8 cellular contexts compared by ENCODE assay signal in genomic region chr1:67833595-67833926, GRCh38. TPM values are rescaled to one million over a fixed set of nuclear protein-coding genes. Genes with fewer than 3 reads are reported as not detected.
A peak's percentile ranks its signal among the peaks of the same experiment; 100 is the strongest.
DNase-seq lines count a peak whose midpoint lies in the region; ATAC-seq and TF ChIP-seq lines count a peak whose summit lies in the region.

No MANE protein-coding gene starts in this region.

- intact Hi-C loops in CD14-positive monocyte (cut with micrococcal nuclease), result no loop called here
- intact Hi-C loops in dendritic cell treated with granulocyte-macrophage colony-stimulating factor and Interleukin-4, amounts not matched to agents 40 ng/mL and 50 ng/mL, for 4 days (cut with micrococcal nuclease), result no loop called here

- H3K27me3 ChIP-seq in HUES6 (ENCODE audit: control insufficient read depth, insufficient read depth, low read length), result peaks cover 39% of the 10 kb centered on the region

- peaks cover 67 to 81% (median 74%) of the 10 kb centered on the region in 3 donors for H3K27me3 Mint-ChIP-seq in CD14-positive monocyte (ENCODE audit: low read depth in 3 of 3)
- H3K27me3 Mint-ChIP-seq in dendritic cell treated with granulocyte-macrophage colony-stimulating factor and Interleukin-4, amounts not matched to agents 40 ng/mL and 50 ng/mL, for 4 days, result peaks cover 71% of the 10 kb centered on the region

- H3K27ac ChIP-seq in HUES6 (ENCODE audit: low read depth, low read length), result no peak overlapping the region
- H3K27ac ChIP-seq in mesodermal cell (ENCODE audit: low read depth, low read length, severe bottlenecking), result no peak overlapping the region

- DNase-seq in CD14-positive monocyte (ENCODE audit: low spot score) (no peak), hippocampal formation (lab: John Stamatoyannopoulos, UW) (no peak)
- DNase-seq in NK-92 treated with Interleukin-12 subunit alpha and Interleukin-12 subunit beta, amount 100 ng/mL, for 24 hours (lab: John Stamatoyannopoulos, UW), result no peak

- peaks cover 18% of the 10 kb centered on the region for H3K4me1 ChIP-seq in HUES6 (ENCODE audit: control insufficient read depth, insufficient read depth, low read length)
- peaks cover 12% of the 10 kb centered on the region for H3K4me1 ChIP-seq in mesodermal cell (ENCODE audit: control insufficient read depth, insufficient read depth, low read length, poor library complexity, severe bottlenecking)

- TF ChIP-seq CTCF in CD14-positive monocyte (IDR thresholded peaks at IDR 0.05), result no peak

- H3K36me3 Mint-ChIP-seq in CD14-positive monocyte, result no peaks in the 10 kb centered on the region
- no peaks in the 10 kb centered on the region for H3K36me3 Mint-ChIP-seq in dendritic cell treated with granulocyte-macrophage colony-stimulating factor and Interleukin-4, amounts not matched to agents 40 ng/mL and 50 ng/mL, for 4 days (ENCODE audit: low read depth)

- H3K9me3 Mint-ChIP-seq in CD14-positive monocyte, result peaks cover 0 to 12% (median 7%) of the 10 kb centered on the region in 7 donors
- no peaks in the 10 kb centered on the region for H3K9me3 Mint-ChIP-seq in dendritic cell treated with granulocyte-macrophage colony-stimulating factor and Interleukin-4, amounts not matched to agents 40 ng/mL and 50 ng/mL, for 4 days

- H3K9me3 ChIP-seq in HUES6 (ENCODE audit: control insufficient read depth, insufficient read depth, low read depth, low read length) (no peaks in the 10 kb centered on the region), mesodermal cell (ENCODE audit: control insufficient read depth, low read length) (no peaks in the 10 kb centered on the region)

- H3K27ac Mint-ChIP-seq in CD14-positive monocyte, result no peak overlapping the region
- H3K27ac Mint-ChIP-seq in dendritic cell treated with granulocyte-macrophage colony-stimulating factor and Interleukin-4, amounts not matched to agents 40 ng/mL and 50 ng/mL, for 4 days, result no peak overlapping the region

- H3K36me3 ChIP-seq in HUES6 (ENCODE audit: control insufficient read depth, insufficient read depth, low read length), result no peaks in the 10 kb centered on the region
- H3K36me3 ChIP-seq in mesodermal cell (ENCODE audit: control insufficient read depth, insufficient read depth, low read length), result peaks cover under 1% of the 10 kb centered on the region

- WGBS in mesodermal cell (ENCODE audit: insufficient coverage in 2 of 2), 2 experiments, result 39 to 47% methylated on average over 17 to 18 of the region's 20 CpGs

- peak overlapping the region; percentile 66 to 82 for H3K4me3 Mint-ChIP-seq in CD14-positive monocyte
- H3K4me3 Mint-ChIP-seq in dendritic cell treated with granulocyte-macrophage colony-stimulating factor and Interleukin-4, amounts not matched to agents 40 ng/mL and 50 ng/mL, for 4 days, result peak overlapping the region; percentile 72

- peak overlapping the region; percentile 68 for H3K9ac ChIP-seq in HUES6 (ENCODE audit: low read length)

- peak overlapping the region; percentile 96 for H3K4me3 ChIP-seq in HUES6 (ENCODE audit: low read depth, low read length)
- H3K4me3 ChIP-seq in mesodermal cell (ENCODE audit: extremely low read depth, insufficient read depth, low read length, poor library complexity, severe bottlenecking), result peak overlapping the region; percentile 81

- ATAC-seq in GM18858 (IDR thresholded peaks at IDR 0.05; ENCODE audit: unreplicated experiment), result no peak
- no peak for ATAC-seq in HG03442 (IDR thresholded peaks at IDR 0.05; ENCODE audit: unreplicated experiment)

- peaks cover 14% of the 10 kb centered on the region for H3K4me1 Mint-ChIP-seq in CD14-positive monocyte
- peaks cover 19% of the 10 kb centered on the region for H3K4me1 Mint-ChIP-seq in dendritic cell treated with granulocyte-macrophage colony-stimulating factor and Interleukin-4, amounts not matched to agents 40 ng/mL and 50 ng/mL, for 4 days (ENCODE audit: low read depth)

RNA-seq across cellular contexts. Expression of gene GNG12, which starts 0.3 kb away (rescaled TPM):
- under 1 TPM in 1 of 2 donors, not detected in 1; 0.03 TPM for polyA plus RNA-seq in CD14-positive monocyte
- 47.6 TPM for polyA plus RNA-seq in mesodermal cell (2013, experiment 1 of 2)
- polyA plus RNA-seq in mesodermal cell (2013, experiment 2 of 2), result 49.8 TPM
